Comparison of ENCODE assay signal across 8 cellular contexts in the genomic region with DNA sequence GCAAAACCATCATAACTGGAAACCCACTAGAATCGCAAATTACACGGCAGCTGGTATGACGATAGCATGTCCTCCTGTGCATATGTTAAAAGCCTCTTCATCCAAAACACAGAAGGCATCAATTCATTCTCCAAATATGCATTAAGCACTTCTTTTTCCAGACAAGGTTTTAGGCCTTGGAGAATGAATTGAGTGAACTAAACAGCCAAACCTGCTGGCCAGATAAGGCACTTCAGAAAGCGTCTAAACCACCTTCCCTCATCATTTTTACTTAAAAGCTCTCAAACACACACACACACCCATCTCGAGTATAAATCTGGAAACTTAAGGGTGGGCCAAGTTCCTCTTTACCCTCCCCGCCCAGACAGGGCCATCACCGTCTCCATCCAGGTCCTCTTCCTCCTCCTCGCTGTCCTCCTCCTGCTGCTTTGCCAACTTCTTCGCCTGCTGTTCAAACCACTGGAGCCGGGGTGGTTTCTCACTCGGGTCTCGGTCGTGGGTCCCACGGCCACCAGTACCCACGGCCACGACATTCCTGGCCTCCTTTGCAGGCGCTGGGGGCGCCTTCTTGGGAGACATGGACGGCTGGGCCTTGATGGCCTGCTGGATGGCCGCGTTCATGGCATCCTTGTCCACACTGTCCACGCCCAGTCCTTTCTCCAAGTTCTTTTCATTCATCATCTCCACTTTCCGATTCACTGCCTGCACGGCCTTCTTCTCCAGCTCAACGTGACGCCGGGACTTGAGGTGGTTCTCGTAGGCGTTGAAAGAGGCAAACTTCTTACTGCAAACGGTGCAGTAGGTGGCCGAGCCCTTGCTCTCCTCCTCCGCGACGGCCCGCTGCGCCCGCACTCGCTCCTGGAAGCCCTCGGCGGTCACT. TPM values are rescaled to one million over a fixed set of nuclear protein-coding genes. Genes with fewer than 3 reads are reported as not detected.
DNase-seq lines count a peak whose midpoint lies in the region; ATAC-seq and TF ChIP-seq lines count a peak whose summit lies in the region.

No MANE protein-coding gene starts in this region.

- peak; percentile 24 for DNase-seq in Ammon's horn (ENCODE audit: low spot score)
- peak; percentile 4 for DNase-seq in KG1 (lab: John Stamatoyannopoulos, UW)
- DNase-seq in activated naive CD8-positive, alpha-beta T cell treated with anti-CD3 and anti-CD28 coated beads, Interleukin-2, amount 50 U/mL, for 24 hours, result no peak
- peak; percentile 87 for DNase-seq in spleen
- no peak for DNase-seq in cerebellar nuclear complex (lab: John Stamatoyannopoulos, UW)

- peaks cover 90% of the 10 kb centered on the region for H3K4me1 Mint-ChIP-seq in activated naive CD8-positive, alpha-beta T cell treated with anti-CD3 and anti-CD28 coated beads, Interleukin-2, amount 50 U/mL, for 24 hours

- WGBS in spleen, 5 donors, result 8 to 9% (median 9%) methylated on average over 33 to 40 of the region's 40 CpGs

- intact Hi-C loops in spleen (cut with DNase I; ENCODE audit: low total_unique reads), result no loop called here

- H3K27ac ChIP-seq in spleen, result peak overlapping the region; percentile 64 to 91 (median 82)

- peaks cover 42 to 78% (median 69%) of the 10 kb centered on the region in 6 donors for H3K4me1 ChIP-seq in spleen

- H3K4me3 ChIP-seq in iPS-11a (ENCODE audit: low read depth, low read length) (peak overlapping the region; percentile 94), spleen (peak overlapping the region; percentile 81 to 96 (median 86))

- H3K9me3 Mint-ChIP-seq in activated naive CD8-positive, alpha-beta T cell treated with anti-CD3 and anti-CD28 coated beads, Interleukin-2, amount 50 U/mL, for 24 hours, result no peaks in the 10 kb centered on the region

- peaks cover 0 to 38% (median 33%) of the 10 kb centered on the region in 6 donors for H3K36me3 ChIP-seq in spleen

- H3K9me3 ChIP-seq in spleen, result no peaks in the 10 kb centered on the region

- H3K4me3 Mint-ChIP-seq in activated naive CD8-positive, alpha-beta T cell treated with anti-CD3 and anti-CD28 coated beads, Interleukin-2, amount 50 U/mL, for 24 hours, result peak overlapping the region; percentile 98

- H3K36me3 Mint-ChIP-seq in activated naive CD8-positive, alpha-beta T cell treated with anti-CD3 and anti-CD28 coated beads, Interleukin-2, amount 50 U/mL, for 24 hours (ENCODE audit: low read depth), result peaks cover 60% of the 10 kb centered on the region

- no peak for ATAC-seq in activated naive CD8-positive, alpha-beta T cell treated with anti-CD3 and anti-CD28 coated beads, Interleukin-2, amount 50 U/mL, for 24 hours
- ATAC-seq in GM21723 (IDR thresholded peaks at IDR 0.05; ENCODE audit: unreplicated experiment) (no peak), HG02973 (IDR thresholded peaks at IDR 0.05; ENCODE audit: unreplicated experiment) (no peak)

- H3K27ac Mint-ChIP-seq in activated naive CD8-positive, alpha-beta T cell treated with anti-CD3 and anti-CD28 coated beads, Interleukin-2, amount 50 U/mL, for 24 hours, result peak overlapping the region; percentile 97

- no peaks in the 10 kb centered on the region for H3K27me3 Mint-ChIP-seq in activated naive CD8-positive, alpha-beta T cell treated with anti-CD3 and anti-CD28 coated beads, Interleukin-2, amount 50 U/mL, for 24 hours

- no peaks in the 10 kb centered on the region for H3K27me3 ChIP-seq in spleen (replicated peaks in 1 of 7)

- no peak for TF ChIP-seq CTCF in spleen (IDR thresholded peaks at IDR 0.05 in 8 of 11, conservative IDR thresholded peaks at IDR 0.05 in 3 of 11)

- no peak for TF ChIP-seq POLR2A in spleen (IDR thresholded peaks at IDR 0.05)

RNA-seq across cellular contexts. Expression of gene ZNF622, which starts 0.7 kb away (rescaled TPM):
- total RNA-seq in spleen, result 10 to 100 TPM; 17.4 to 23.9 (median 19.0) TPM
- 10 to 100 TPM; 11.2 to 19.2 (median 17.6) TPM for polyA plus RNA-seq in spleen

Comparison
In these comparisons a context has a peak if more than half of its experiments do, and no peak if none do; other contexts are left out.
1. DNase-seq: peak in Ammon's horn (single experiment), KG1 (single experiment) and spleen (single experiment); none in activated naive CD8-positive, alpha-beta T cell treated with anti-CD3 and anti-CD28 coated beads, Interleukin-2, amount 50 U/mL, for 24 hours (single experiment) and cerebellar nuclear complex (0 of 2).